Comparison of ENCODE assay signal across 9 cellular contexts in the genomic region with DNA sequence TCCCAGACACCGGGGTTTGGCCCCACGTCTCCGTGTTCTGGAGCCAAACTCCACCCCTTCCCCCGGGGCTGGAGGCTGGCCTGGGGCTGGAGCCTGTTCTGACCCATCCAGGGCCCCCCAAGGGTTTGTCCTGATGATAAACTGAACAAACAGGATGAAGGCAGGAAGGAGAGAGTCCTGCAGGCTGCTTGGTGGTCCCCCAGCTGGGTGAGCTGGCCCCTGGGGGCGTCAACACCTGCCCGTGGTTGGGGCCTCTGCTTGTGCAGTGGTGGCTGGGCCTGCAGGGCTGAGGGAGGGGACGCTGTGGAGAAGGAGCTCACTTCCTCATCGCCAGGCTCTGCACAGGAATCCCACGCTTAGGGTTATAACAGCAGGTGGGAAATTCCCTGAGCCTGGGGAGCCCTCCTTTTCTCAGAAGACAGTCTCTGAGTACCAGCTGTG. TPM values are rescaled to one million over a fixed set of nuclear protein-coding genes. Genes with fewer than 3 reads are reported as not detected.
DNase-seq lines count a peak whose midpoint lies in the region; ATAC-seq, FAIRE-seq and TF ChIP-seq lines count a peak whose summit lies in the region.
"Had no signal": no experiment of that assay in that cellular context is flagged by ENCODE, and none has a peak within 500 bp of the region (broad histone marks: within the 10 kb centered on the region; RNA-seq: fewer than 3 reads in every experiment).

No MANE protein-coding gene starts in this region.

- POLR2A ChIA-PET in activated CD8-positive, alpha-beta T cell treated with anti-CD3 and anti-CD28 coated beads for 36 hours (lab: Charles Lee): interaction anchor here (0.6 to 1.2 kb wide), 4 partner anchors 11 to 27 kb away, joined by 3 to 4 read pairs (median 3); no protein-coding TSS in a partner anchor

- H3K4me1 ChIP-seq in keratinocyte (ENCODE audit: control insufficient read depth, extremely low read depth, insufficient read depth, low read length) (peaks cover 51% of the 10 kb centered on the region), tibial nerve (peaks cover 0 to 51% (median 28%) of the 10 kb centered on the region in 4 donors)

- H4K20me1 ChIP-seq in keratinocyte (ENCODE audit: control insufficient read depth, extremely low read depth, insufficient read depth, low read length): no peaks in the 10 kb centered on the region

- peaks cover 57% of the 10 kb centered on the region for H3K79me2 ChIP-seq in keratinocyte (ENCODE audit: control insufficient read depth, insufficient read depth, low read length)

- no peaks in the 10 kb centered on the region for H3K9me1 ChIP-seq in keratinocyte (ENCODE audit: control insufficient read depth, extremely low read depth, insufficient read depth, low read length)

- H3K27me3 ChIP-seq in keratinocyte (ENCODE audit: control insufficient read depth, extremely low read depth, insufficient read depth, low read length): no peaks in the 10 kb centered on the region
- no peaks in the 10 kb centered on the region for H3K27me3 ChIP-seq in tibial nerve

- peak; percentile 37 for ATAC-seq in GM19035 (IDR thresholded peaks at IDR 0.05; ENCODE audit: unreplicated experiment)
- ATAC-seq in HG03135 (IDR thresholded peaks at IDR 0.05; ENCODE audit: unreplicated experiment): peak; percentile 26
- peak; percentile 76 for ATAC-seq in activated CD8-positive, alpha-beta T cell treated with anti-CD3 and anti-CD28 coated beads for 36 hours
- ATAC-seq in sciatic nerve: no peak

- TF ChIP-seq EP300 in tibial nerve (IDR thresholded peaks at IDR 0.05): no peak

- 22 to 42% methylated on average over 7 to 9 of the region's 9 CpGs for WGBS in tibial nerve, 2 donors

- intact Hi-C loops in activated CD8-positive, alpha-beta T cell treated with anti-CD3 and anti-CD28 coated beads for 36 hours (cut with micrococcal nuclease): no loop called here
- intact Hi-C loops in sciatic nerve (cut with DNase I): no loop called here

- H3K27me3 Mint-ChIP-seq in activated CD8-positive, alpha-beta T cell treated with anti-CD3 and anti-CD28 coated beads for 36 hours: no peaks in the 10 kb centered on the region

- H3K27ac Mint-ChIP-seq in activated CD8-positive, alpha-beta T cell treated with anti-CD3 and anti-CD28 coated beads for 36 hours: peak overlapping the region; percentile 83

- H3K27ac ChIP-seq in keratinocyte (ENCODE audit: control insufficient read depth, insufficient read depth, low read length) (no peak overlapping the region), tibial nerve (peak overlapping the region in 3 of 4 donors; percentile 83 to 84 (median 84))

- dilution Hi-C loops in keratinocyte (cut with MboI; ENCODE audit: extremely low pct_ligation_motif_present, low sequenced_read_pairs): no loop called here

- FAIRE-seq in keratinocyte (lab: Jason Lieb, UNC): no peak

- H3K9me3 Mint-ChIP-seq in activated CD8-positive, alpha-beta T cell treated with anti-CD3 and anti-CD28 coated beads for 36 hours: no peaks in the 10 kb centered on the region

- H3K36me3 Mint-ChIP-seq in activated CD8-positive, alpha-beta T cell treated with anti-CD3 and anti-CD28 coated beads for 36 hours (ENCODE audit: low read depth): no peaks in the 10 kb centered on the region

- H3K36me3 ChIP-seq in keratinocyte (ENCODE audit: control insufficient read depth in 2 of 2, extremely low read depth in 1 of 2, insufficient read depth in 2 of 2, low read length in 2 of 2) (peaks cover 7 to 11% of the 10 kb centered on the region in 2 experiments), tibial nerve (no peaks in the 10 kb centered on the region)

- H2AFZ ChIP-seq in keratinocyte (ENCODE audit: control insufficient read depth, low read length): no peak overlapping the region

- peak overlapping the region; percentile 25 to 89 (median 71) for H3K4me3 ChIP-seq in keratinocyte (ENCODE audit: control insufficient read depth in 2 of 3, extremely low read depth in 1 of 3, insufficient read depth in 2 of 3, low read depth in 1 of 3, low read length in 3 of 3)
- H3K4me3 ChIP-seq in tibial nerve: peak overlapping the region in 3 of 4 donors; percentile 43 to 49 (median 48)

- CTCF ChIA-PET in activated CD8-positive, alpha-beta T cell treated with anti-CD3 and anti-CD28 coated beads for 36 hours (lab: Charles Lee): interaction anchor here (0.7 to 2.2 kb wide), 4 partner anchors 24 to 41 kb away, joined by 3 to 11 read pairs (median 6); no protein-coding TSS in a partner anchor

- peak overlapping the region; percentile 83 for H3K4me3 Mint-ChIP-seq in activated CD8-positive, alpha-beta T cell treated with anti-CD3 and anti-CD28 coated beads for 36 hours

- peak overlapping the region; percentile 91 for H3K9ac ChIP-seq in keratinocyte (ENCODE audit: control insufficient read depth, extremely low read depth, insufficient read depth, low read length)

- no peak for TF ChIP-seq CTCF in activated CD8-positive, alpha-beta T cell treated with anti-CD3 and anti-CD28 coated beads for 36 hours (IDR thresholded peaks at IDR 0.05)
- TF ChIP-seq CTCF in keratinocyte (optimal IDR thresholded peaks at IDR 0.05 in 1 of 3, IDR thresholded peaks at IDR 0.05 in 1 of 3, conservative IDR thresholded peaks at IDR 0.05 in 1 of 3; ENCODE audit: extremely low read depth in 1 of 3, insufficient read depth in 2 of 3, low read length in 3 of 3) (no peak), tibial nerve (IDR thresholded peaks at IDR 0.05) (no peak)

- peak overlapping the region; percentile 95 for H3K4me2 ChIP-seq in keratinocyte (ENCODE audit: control insufficient read depth, extremely low read depth, insufficient read depth, low read depth, low read length)

- H3K9me3 ChIP-seq in keratinocyte (ENCODE audit: control insufficient read depth, low read depth, low read length) (no peaks in the 10 kb centered on the region), tibial nerve (no peaks in the 10 kb centered on the region)

- H3K4me1 Mint-ChIP-seq in activated CD8-positive, alpha-beta T cell treated with anti-CD3 and anti-CD28 coated beads for 36 hours (ENCODE audit: low read depth): peaks cover 56% of the 10 kb centered on the region

- DNase-seq in activated CD8-positive, alpha-beta T cell treated with anti-CD3 and anti-CD28 coated beads for 36 hours: peak; percentile 80
- DNase-seq in keratinocyte (ENCODE audit: low read depth, low spot score): no peak
- DNase-seq in tibial nerve (ENCODE audit: low spot score in 2 of 2): no peak
- DNase-seq in NCI-H345 (lab: John Stamatoyannopoulos, UW): no peak
- no peak for DNase-seq in sciatic nerve (ENCODE audit: low spot score)
- DNase-seq in glomerular visceral epithelial cell (ENCODE audit: extremely low spot score): no peak

- TF ChIP-seq POLR2A in tibial nerve (IDR thresholded peaks at IDR 0.05): no peak

RNA-seq across cellular contexts. Expression of a gene that starts 2.3 kb away (rescaled TPM):
- total RNA-seq in activated CD8-positive, alpha-beta T cell treated with anti-CD3 and anti-CD28 coated beads for 36 hours: 10 to 100 TPM; 16.2 to 17.5 TPM
- 12.0 to 22.1 TPM (median 12.3 TPM) in 3 replicates for polyA plus RNA-seq in keratinocyte
- polyA plus RNA-seq in keratinocyte (2011; ENCODE audit: low read depth): 4.0 TPM
- 3.3 and 7.9 TPM in 2 replicates for polyA plus RNA-seq in keratinocyte (2011; cell fraction: cytosol; rRNA removed)
- 28.3 and 44.2 TPM in 2 replicates for polyA plus RNA-seq in keratinocyte (2011; cell fraction: nucleus; rRNA removed)
- polyA plus RNA-seq in keratinocyte (2012; ENCODE audit: low replicate concordance): 7.2 and 21.2 TPM in 2 replicates
- 22.2 to 29.7 TPM (median 27.2 TPM) in 3 replicates for polyA minus RNA-seq in keratinocyte
- polyA minus RNA-seq in keratinocyte (2011; cell fraction: cytosol; rRNA and poly(A)+ RNA removed): 35.5 TPM
- polyA minus RNA-seq in keratinocyte (2011; cell fraction: nucleus; rRNA and poly(A)+ RNA removed): 48.6 and 60.5 TPM in 2 replicates
- total RNA-seq in tibial nerve (100 to 1,000 TPM in 1 of 4 donors, 10 to 100 TPM in 3; 31.6 to 176 (median 69.7) TPM), sciatic nerve (52.2 TPM)

RNA-seq across cellular contexts. Expression of a gene that starts 42.7 kb away (rescaled TPM):
- total RNA-seq in activated CD8-positive, alpha-beta T cell treated with anti-CD3 and anti-CD28 coated beads for 36 hours: under 1 TPM; 0.32 to 0.54 TPM
- 0.94 to 3.0 TPM (median 1.1 TPM) in 3 replicates for polyA plus RNA-seq in keratinocyte
- 3.8 TPM for polyA plus RNA-seq in keratinocyte (2011; ENCODE audit: low read depth)
- polyA plus RNA-seq in keratinocyte (2011; cell fraction: cytosol; rRNA removed): 1.1 and 2.0 TPM in 2 replicates
- 1.5 and 3.6 TPM in 2 replicates for polyA plus RNA-seq in keratinocyte (2011; cell fraction: nucleus; rRNA removed)
- polyA plus RNA-seq in keratinocyte (2012; ENCODE audit: low replicate concordance): 1.3 and 9.7 TPM in 2 replicates
- polyA minus RNA-seq in keratinocyte: 0.80 to 5.3 TPM (median 3.7 TPM) in 3 replicates
- polyA minus RNA-seq in keratinocyte (2011; cell fraction: cytosol; rRNA and poly(A)+ RNA removed): 1.7 TPM
- polyA minus RNA-seq in keratinocyte (2011; cell fraction: nucleus; rRNA and poly(A)+ RNA removed): 1.6 and 4.2 TPM in 2 replicates
- total RNA-seq in tibial nerve (100 to 1,000 TPM in 1 of 4 donors, 10 to 100 TPM in 3; 29.1 to 125 (median 41.7) TPM), sciatic nerve (44.4 TPM)
- total RNA-seq: M059J had no signal

Comparison
In these comparisons a context has a peak if more than half of its experiments do, and no peak if none do; other contexts are left out.
1. RNA of a gene that starts 42.7 kb away (total RNA-seq): 29.1 to 125 TPM in tibial nerve and 44.4 TPM in sciatic nerve (single experiment); 0.32 to 0.54 TPM in activated CD8-positive, alpha-beta T cell treated with anti-CD3 and anti-CD28 coated beads for 36 hours; every median in the first group is over 10 times any median in the second.